Comparison of ENCODE assay signal across 17 cellular contexts in genomic region chr3:80439490-80439889, GRCh38.
"Had no signal": no experiment of that assay in that cellular context is flagged by ENCODE, and none has a peak within 500 bp of the region (broad histone marks: within the 10 kb centered on the region; RNA-seq: fewer than 3 reads in every experiment).

No MANE protein-coding gene starts in this region.

- H3K4me3 ChIP-seq: ascending aorta, breast epithelium, heart left ventricle, lower lobe of right lung, sigmoid colon, spleen, upper lobe of left lung had no signal

- H3K27me3 ChIP-seq: ascending aorta, breast epithelium, heart left ventricle, sigmoid colon, spleen, upper lobe of left lung had no signal

- H3K27ac ChIP-seq: ascending aorta, breast epithelium, epithelial cell of prostate, heart left ventricle, lower lobe of right lung, sigmoid colon, spleen, upper lobe of left lung had no signal

- ATAC-seq: activated CD8-positive, alpha-beta memory T cell treated with anti-CD3 and anti-CD28 coated beads, Interleukin-2, amount 10 ng/mL, durations not matched to agents 7 days and 5 days; effector memory CD8-positive, alpha-beta T cell; heart left ventricle; lower lobe of right lung; stimulated activated naive CD8-positive, alpha-beta T cell treated with anti-CD3 and anti-CD28 coated beads, Interleukin-15, amount 100 ng/mL, for 72 hours had no signal

- H3K4me1 ChIP-seq: ascending aorta, breast epithelium, heart left ventricle, lower lobe of right lung, sigmoid colon, spleen, upper lobe of left lung had no signal

- H3K9me3 ChIP-seq: ascending aorta, breast epithelium, lower lobe of right lung, sigmoid colon, spleen, upper lobe of left lung had no signal

- DNase-seq: activated CD4-positive, alpha-beta T cell treated with anti-CD3 and anti-CD28 coated beads for 1 hour; activated CD4-positive, alpha-beta T cell treated with anti-CD3 and anti-CD28 coated beads, Interleukin-2, amount 50 U/mL, for 48 hours; activated CD8-positive, alpha-beta memory T cell treated with anti-CD3 and anti-CD28 coated beads, Interleukin-2, amount 10 ng/mL, durations not matched to agents 7 days and 5 days; activated naive CD4-positive, alpha-beta T cell treated with anti-CD3 and anti-CD28 coated beads, Interleukin-2, amount 10 ng/mL, durations not matched to agents 7 days and 5 days; activated T-cell treated with anti-CD3 and anti-CD28 coated beads, Interleukin-2, amount 50 U/mL, for 1 hour; cerebellar nuclear complex; effector memory CD8-positive, alpha-beta T cell; heart left ventricle; immature natural killer cell; lower lobe of right lung; sigmoid colon; spleen; stimulated activated naive CD8-positive, alpha-beta T cell treated with anti-CD3 and anti-CD28 coated beads, Interleukin-15, amount 100 ng/mL, for 72 hours; upper lobe of left lung had no signal

- H3K36me3 ChIP-seq: ascending aorta, breast epithelium, heart left ventricle, lower lobe of right lung, sigmoid colon, spleen, upper lobe of left lung had no signal
